In genomic region chr7:76314042-76314721, GRCh38 we compare ENCODE assay signal across 1 cellular context.
TF ChIP-seq lines count a peak whose summit lies in the region.

No MANE protein-coding gene starts in this region.

TF ChIP-seq in HepG2, 621 proteins besides CTCF, POLR2A, EP300 and RAD21 (continued from another document and continues in another):
- TF ChIP-seq ZNF512B (CRISPR knock-in tag; IDR thresholded peaks at IDR 0.05; ENCODE audit: borderline replicate concordance) (no peak), SAFB2 (CRISPR knock-in tag; IDR thresholded peaks at IDR 0.05; ENCODE audit: borderline replicate concordance, low read depth) (no peak), ZNF10 (CRISPR knock-in tag; IDR thresholded peaks at IDR 0.05; ENCODE audit: borderline replicate concordance, low read depth) (no peak), ZNF746 (CRISPR knock-in tag; IDR thresholded peaks at IDR 0.05) (no peak), ZBTB1 (CRISPR knock-in tag; IDR thresholded peaks at IDR 0.05; ENCODE audit: borderline replicate concordance) (no peak), ZNF3 (CRISPR knock-in tag; IDR thresholded peaks at IDR 0.05) (0 out of 2 replicates have a peak, but pooled peaks have one; percentile 28), THAP11 (CRISPR knock-in tag; IDR thresholded peaks at IDR 0.05) (peak; percentile 85), GMEB2 (CRISPR knock-in tag; IDR thresholded peaks at IDR 0.05; ENCODE audit: low read depth) (peak; percentile 33; the same call in 1 of the 2 replicates), MBNL3 (CRISPR knock-in tag; conservative IDR thresholded peaks at IDR 0.05) (no peak), ZSCAN30 (CRISPR knock-in tag; IDR thresholded peaks at IDR 0.05) (no peak), REL (CRISPR knock-in tag; conservative IDR thresholded peaks at IDR 0.05) (no peak), ZNF782 (CRISPR knock-in tag; IDR thresholded peaks at IDR 0.05; ENCODE audit: borderline replicate concordance) (no peak), ZMYM3 (CRISPR knock-in tag; IDR thresholded peaks at IDR 0.05) (peak; percentile 85), KMT2A (CRISPR knock-in tag; IDR thresholded peaks at IDR 0.05) (peak; percentile 43; the same call in 1 of the 2 replicates), ZNF883 (CRISPR knock-in tag; IDR thresholded peaks at IDR 0.05; ENCODE audit: not compliant biosample characterization) (peak; percentile 38), ATF2 (CRISPR knock-in tag; IDR thresholded peaks at IDR 0.05) (peak; percentile 80; the same call in 1 of the 2 replicates), ZFP1 (CRISPR knock-in tag; IDR thresholded peaks at IDR 0.05) (peak; percentile 70; the same call in 1 of the 2 replicates), HNF1B (CRISPR knock-in tag; IDR thresholded peaks at IDR 0.05) (peak; percentile 91), ZBTB46 (CRISPR knock-in tag; IDR thresholded peaks at IDR 0.05; ENCODE audit: borderline replicate concordance) (0 out of 2 replicates have a peak, but pooled peaks have one; percentile 60), BORCS8-MEF2B (CRISPR knock-in tag; IDR thresholded peaks at IDR 0.05) (peak; percentile 79; the same call in 1 of the 2 replicates), ZNF333 (CRISPR knock-in tag; IDR thresholded peaks at IDR 0.05; ENCODE audit: borderline replicate concordance) (0 out of 2 replicates have a peak, but pooled peaks have one; percentile 27), TFDP2 (CRISPR knock-in tag; IDR thresholded peaks at IDR 0.05) (0 out of 2 replicates have a peak, but pooled peaks have one; percentile 56), ZNF264 (CRISPR knock-in tag; IDR thresholded peaks at IDR 0.05) (0 out of 2 replicates have a peak, but pooled peaks have one; percentile 22), FOXK2 (IDR thresholded peaks at IDR 0.05) (no peak), POLR2AphosphoS5 (IDR thresholded peaks at IDR 0.05; ENCODE audit: low read depth, low read length) (no peak), TSC22D2 (CRISPR knock-in tag; IDR thresholded peaks at IDR 0.05; ENCODE audit: borderline replicate concordance) (no peak), ZNF768 (CRISPR knock-in tag; IDR thresholded peaks at IDR 0.05) (peak; percentile 58), GLMP (CRISPR knock-in tag; IDR thresholded peaks at IDR 0.05; ENCODE audit: borderline replicate concordance) (no peak), ZBTB44 (CRISPR knock-in tag; IDR thresholded peaks at IDR 0.05) (peak; percentile 58; the same call in 1 of the 2 replicates), ZHX1 (CRISPR knock-in tag; IDR thresholded peaks at IDR 0.05; ENCODE audit: low read depth) (peak; percentile 72), ARID5B (CRISPR knock-in tag; IDR thresholded peaks at IDR 0.05) (peak; percentile 51), ZNF570 (CRISPR knock-in tag; IDR thresholded peaks at IDR 0.05; ENCODE audit: borderline replicate concordance) (no peak), ZNF335 (CRISPR knock-in tag; IDR thresholded peaks at IDR 0.05) (0 out of 2 replicates have a peak, but pooled peaks have one; percentile 46), ZNF362 (CRISPR knock-in tag; IDR thresholded peaks at IDR 0.05; ENCODE audit: borderline replicate concordance) (peak; percentile 70; the same call in 1 of the 2 replicates), CBFB (CRISPR knock-in tag; IDR thresholded peaks at IDR 0.05) (peak; percentile 46; the same call in 1 of the 2 replicates)
